7 cellular contexts compared by ENCODE assay signal in the genomic region with DNA sequence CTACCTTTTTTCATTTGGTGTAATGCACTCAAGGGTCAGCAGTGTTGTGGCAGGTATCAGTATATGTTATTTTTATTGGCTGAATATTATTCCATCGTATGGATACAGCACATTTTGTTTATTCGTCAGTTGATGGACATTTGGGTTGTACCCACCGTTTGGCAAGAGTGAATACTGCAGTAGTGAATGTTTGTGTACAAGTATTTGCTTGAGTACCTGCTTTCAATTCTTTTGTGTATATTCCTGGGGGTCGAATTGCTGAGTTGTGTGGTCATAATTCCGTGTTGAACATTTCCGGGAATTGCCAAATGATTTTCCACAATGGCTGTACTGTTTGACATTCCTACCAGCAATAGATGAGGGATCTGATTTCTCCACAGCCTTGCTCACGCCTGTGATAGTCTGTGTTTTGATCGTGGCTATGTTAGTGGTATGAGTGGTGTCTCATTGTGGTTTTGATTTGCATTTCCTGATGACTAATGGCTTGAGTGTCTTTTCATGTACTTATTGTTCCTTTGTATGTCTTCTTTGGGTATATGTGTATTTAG.
DNase-seq lines count a peak whose midpoint lies in the region; ATAC-seq, FAIRE-seq and TF ChIP-seq lines count a peak whose summit lies in the region.

No MANE protein-coding gene starts in this region.

- peak overlapping the region; percentile 8 for H3K27ac Mint-ChIP-seq in central memory CD8-positive, alpha-beta T cell (ENCODE audit: low read depth)
- H3K27ac Mint-ChIP-seq in progenitor cell of endocrine pancreas, result peak overlapping the region; percentile 49

- H3K27me3 Mint-ChIP-seq in central memory CD8-positive, alpha-beta T cell, result no peaks in the 10 kb centered on the region
- H3K27me3 Mint-ChIP-seq in progenitor cell of endocrine pancreas, result no peaks in the 10 kb centered on the region

- ATAC-seq in central memory CD8-positive, alpha-beta T cell (replicated peaks; ENCODE audit: extremely low read depth, poor library complexity, severe bottlenecking), result no peak
- no peak for ATAC-seq in GM21619 (IDR thresholded peaks at IDR 0.05; ENCODE audit: unreplicated experiment)

- no peak for TF ChIP-seq CTCF in progenitor cell of endocrine pancreas (IDR thresholded peaks at IDR 0.05; ENCODE audit: unreplicated experiment)

- peaks cover 56% of the 10 kb centered on the region for H3K4me1 Mint-ChIP-seq in central memory CD8-positive, alpha-beta T cell
- H3K4me1 Mint-ChIP-seq in progenitor cell of endocrine pancreas (ENCODE audit: low read depth), result peaks cover 27% of the 10 kb centered on the region

- peak; percentile 86 for FAIRE-seq in GM12891 (lab: Jason Lieb, UNC)

- H3K36me3 Mint-ChIP-seq in central memory CD8-positive, alpha-beta T cell (ENCODE audit: insufficient read depth), result peaks cover 7% of the 10 kb centered on the region
- peaks cover 4% of the 10 kb centered on the region for H3K36me3 Mint-ChIP-seq in progenitor cell of endocrine pancreas (ENCODE audit: insufficient read depth)

- H3K9me3 Mint-ChIP-seq in central memory CD8-positive, alpha-beta T cell, result no peaks in the 10 kb centered on the region
- H3K9me3 Mint-ChIP-seq in progenitor cell of endocrine pancreas (ENCODE audit: low read depth), result no peaks in the 10 kb centered on the region

- H3K4me3 Mint-ChIP-seq in central memory CD8-positive, alpha-beta T cell, result peak overlapping the region; percentile 32
- no peak overlapping the region for H3K4me3 Mint-ChIP-seq in progenitor cell of endocrine pancreas (ENCODE audit: low read depth)

- DNase-seq in GM12891 (ENCODE audit: insufficient read length, low spot score), result no peak
- DNase-seq in NCI-H2107 (lab: John Stamatoyannopoulos, UW), result peak; percentile 13
- DNase-seq in central memory CD8-positive, alpha-beta T cell (ENCODE audit: low spot score in 2 of 2), result no peak
- DNase-seq in progenitor cell of endocrine pancreas (ENCODE audit: low spot score, unreplicated experiment), result no peak
- DNase-seq in NCI-H1436 (lab: John Stamatoyannopoulos, UW), result no peak
- DNase-seq in NK-92 (lab: John Stamatoyannopoulos, UW; ENCODE audit: unreplicated experiment), result no peak

- TF ChIP-seq POLR2A in GM12891 (IDR thresholded peaks at IDR 0.05; ENCODE audit: low read depth, low read length), result no peak

TF ChIP-seq in GM12891, 5 proteins besides CTCF, POLR2A, EP300 and RAD21:
- TF ChIP-seq POLR2AphosphoS5 (IDR thresholded peaks at IDR 0.05; ENCODE audit: low read depth, low read length) (no peak), PAX5 (IDR thresholded peaks at IDR 0.05; ENCODE audit: insufficient read depth, low read length, severe bottlenecking) (no peak), TAF1 (IDR thresholded peaks at IDR 0.05; ENCODE audit: low read depth, low read length) (no peak), SPI1 (IDR thresholded peaks at IDR 0.05; ENCODE audit: low read depth, low read length) (no peak), POU2F2 (IDR thresholded peaks at IDR 0.05; ENCODE audit: low read depth, low read length) (no peak)
TF ChIP-seq in GM12891: peak in this region for 0.
